ENCODE assay signal across 8 cellular contexts in the genomic region with DNA sequence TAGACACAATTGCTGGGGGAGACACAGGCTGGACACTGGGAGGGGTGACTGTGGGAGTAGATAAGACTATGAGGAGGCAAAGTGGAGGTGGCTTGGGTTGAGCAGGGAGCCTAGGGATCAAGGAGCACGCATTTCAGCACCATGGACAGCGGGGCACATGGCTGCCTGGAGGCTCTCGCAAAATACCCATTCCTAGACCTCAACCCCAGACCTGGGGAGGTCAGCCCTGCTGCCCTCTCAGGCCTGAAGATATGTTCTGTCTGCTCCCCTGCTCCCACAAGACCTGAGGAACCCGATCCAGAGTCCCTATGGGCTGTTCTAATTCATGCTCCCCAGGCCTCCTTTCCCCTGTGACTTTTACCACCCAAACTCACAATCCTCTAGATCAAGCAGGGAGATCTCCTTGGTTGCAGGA. TPM values are rescaled to one million over a fixed set of nuclear protein-coding genes. Genes with fewer than 3 reads are reported as not detected.
DNase-seq lines count a peak whose midpoint lies in the region; ATAC-seq, FAIRE-seq and TF ChIP-seq lines count a peak whose summit lies in the region.

No MANE protein-coding gene starts in this region.

- no peak overlapping the region for H3K4me2 ChIP-seq in OCI-LY7 (ENCODE audit: low read length)

- no peak for DNase-seq in GM18507 (ENCODE audit: extremely low spot score, insufficient read length, low read depth)
- DNase-seq in OCI-LY7 (ENCODE audit: low spot score): peak; percentile 58
- DNase-seq in adipocyte (ENCODE audit: low read depth): peak; percentile 59
- DNase-seq in NCI-H1436 (lab: John Stamatoyannopoulos, UW): no peak
- DNase-seq in H4 (ENCODE audit: low spot score): no peak

- H3K27ac ChIP-seq in OCI-LY7 (ENCODE audit: low read depth, low read length, poor library complexity, severe bottlenecking) (no peak overlapping the region), liver (ENCODE audit: low read depth in 1 of 2, low read length in 2 of 2) (no peak overlapping the region)

- TF ChIP-seq CTCF in OCI-LY7 (conservative IDR thresholded peaks at IDR 0.05; ENCODE audit: low read length) (no peak), liver (IDR thresholded peaks at IDR 0.05; ENCODE audit: low read depth, low read length, missing input control) (no peak)

- H3K9me2 ChIP-seq in OCI-LY7 (ENCODE audit: insufficient read depth, low read length): no peaks in the 10 kb centered on the region

- no peaks in the 10 kb centered on the region for H4K20me1 ChIP-seq in OCI-LY7 (ENCODE audit: insufficient read depth, low read length)

- peak; percentile 35 for FAIRE-seq in GM18507 (lab: Jason Lieb, UNC)

- no peaks in the 10 kb centered on the region for H3K79me2 ChIP-seq in OCI-LY7 (ENCODE audit: insufficient read depth, low read depth, low read length)

- CTCF ChIA-PET in OCI-LY7 (lab: Charles Lee; ENCODE audit: unreplicated experiment): no interaction called here

- H3K4me1 ChIP-seq in OCI-LY7 (ENCODE audit: insufficient read depth, low read length, poor library complexity, severe bottlenecking): peaks cover 4% of the 10 kb centered on the region
- peaks cover 22% of the 10 kb centered on the region for H3K4me1 ChIP-seq in adipocyte (ENCODE audit: control insufficient read depth, insufficient read depth, low read length)
- H3K4me1 ChIP-seq in liver (ENCODE audit: control insufficient read depth in 4 of 4, insufficient read depth in 4 of 4, low read length in 3 of 4): no peaks in the 10 kb centered on the region

- no TSS peak for BruUV-seq in OCI-LY7 (replicated peaks; lab: Mats Ljungman, UMichigan)

- H2AFZ ChIP-seq in OCI-LY7 (ENCODE audit: low read length): no peak overlapping the region

- no peaks in the 10 kb centered on the region for H3K9me3 ChIP-seq in OCI-LY7 (ENCODE audit: low read length)
- H3K9me3 ChIP-seq in adipocyte (ENCODE audit: control insufficient read depth, low read length): no peaks in the 10 kb centered on the region
- no peaks in the 10 kb centered on the region for H3K9me3 ChIP-seq in liver (ENCODE audit: control insufficient read depth in 4 of 4, low read length in 3 of 4)

- no peak for TF ChIP-seq RAD21 in liver (IDR thresholded peaks at IDR 0.05)

- H3K9ac ChIP-seq in adipocyte (ENCODE audit: low read length) (no peak overlapping the region), liver (ENCODE audit: low read depth in 1 of 2, low read length in 2 of 2) (no peak overlapping the region)

- H3K4me3 ChIP-seq in OCI-LY7 (ENCODE audit: low read depth, low read length, poor library complexity, severe bottlenecking) (no peak overlapping the region), adipocyte (ENCODE audit: low read length) (no peak overlapping the region), liver (ENCODE audit: low read depth in 1 of 3, low read length in 3 of 3) (no peak overlapping the region)

- POLR2A ChIA-PET in OCI-LY7 (lab: Charles Lee): no interaction called here

- H3K27me3 ChIP-seq in adipocyte (replicated peaks; ENCODE audit: control insufficient read depth, insufficient read depth, low read length): peaks cover 7% of the 10 kb centered on the region
- peaks cover 0 to 2% (median 1%) of the 10 kb centered on the region in 4 donors for H3K27me3 ChIP-seq in liver (ENCODE audit: control insufficient read depth in 4 of 4, insufficient read depth in 4 of 4, low read length in 3 of 4)

- H3K36me3 ChIP-seq in OCI-LY7 (ENCODE audit: insufficient read depth, low read length) (no peaks in the 10 kb centered on the region), adipocyte (ENCODE audit: control insufficient read depth, insufficient read depth, low read length, severe bottlenecking) (peaks cover 7% of the 10 kb centered on the region), liver (ENCODE audit: control insufficient read depth in 4 of 4, insufficient read depth in 3 of 4, low read depth in 1 of 4, low read length in 3 of 4) (no peaks in the 10 kb centered on the region)

- WGBS in liver: 22% methylated on average over 4 of the region's 4 CpGs

- intact Hi-C loops in OCI-LY7 (cut with micrococcal nuclease; ENCODE audit: unreplicated experiment): no loop called here

- no peak for ATAC-seq in HG02970 (IDR thresholded peaks at IDR 0.05; ENCODE audit: low FRiP score, unreplicated experiment)
- ATAC-seq in HG02840 (IDR thresholded peaks at IDR 0.05; ENCODE audit: low FRiP score, unreplicated experiment): no peak

TF ChIP-seq in liver, 16 proteins besides CTCF, POLR2A, EP300 and RAD21:
- TF ChIP-seq REST (IDR thresholded peaks at IDR 0.05): peak; percentile 100
- TF ChIP-seq MAX (IDR thresholded peaks at IDR 0.05): no peak

RNA-seq across cellular contexts. Expression of gene CPEB1, which starts 16.0 kb away (rescaled TPM):
- total RNA-seq in OCI-LY7 (2014; rRNA removed; shearing (Covaris generic)): not detected in 2 replicates
- not detected in 2 replicates for total RNA-seq in OCI-LY7 (2022)
- total RNA-seq in liver: under 1 TPM; under 0.01 to 0.14 TPM
- under 1 TPM in 1 of 2 donors, not detected in 1; 0.05 TPM for polyA plus RNA-seq in liver
- total RNA-seq in H4 (2014; rRNA removed; shearing (Covaris generic)): 5.2 and 6.6 TPM in 2 replicates

RNA-seq across cellular contexts. Expression of gene AP3B2, which starts 46.5 kb away (rescaled TPM):
- not detected in 2 replicates for total RNA-seq in OCI-LY7 (2014; rRNA removed; shearing (Covaris generic))
- 0.13 and 0.50 TPM in 2 replicates for total RNA-seq in OCI-LY7 (2022)
- total RNA-seq in liver: under 1 TPM in 1 of 2 donors, not detected in 1; 0.33 TPM
- under 1 TPM in 1 of 2 donors, not detected in 1; 0.10 TPM for polyA plus RNA-seq in liver
- total RNA-seq in H4 (2014; rRNA removed; shearing (Covaris generic)): 0.14 and 0.51 TPM in 2 replicates

Comparison
In these comparisons a context has a peak if more than half of its experiments do, and no peak if none do; other contexts are left out.
1. DNase-seq: peak in OCI-LY7 (single experiment) and adipocyte (single experiment); none in GM18507 (single experiment), NCI-H1436 (single experiment) and H4 (single experiment).